Comparison of ENCODE assay signal across 12 cellular contexts in genomic region chr18:63160172-63160995, GRCh38.
DNase-seq lines count a peak whose midpoint lies in the region; ATAC-seq, FAIRE-seq and TF ChIP-seq lines count a peak whose summit lies in the region.
"Had no signal": no experiment of that assay in that cellular context is flagged by ENCODE, and none has a peak within 500 bp of the region (broad histone marks: within the 10 kb centered on the region; RNA-seq: fewer than 3 reads in every experiment).

No MANE protein-coding gene starts in this region.

- no peak for FAIRE-seq in kidney (lab: Jason Lieb, UNC)
- FAIRE-seq: H1 had no signal

- peaks cover 39% of the 10 kb centered on the region for H3K4me1 ChIP-seq in left ventricle myocardium inferior
- peaks cover 19 to 30% of the 10 kb centered on the region in 2 donors for H3K4me1 ChIP-seq in kidney (ENCODE audit: control insufficient read depth in 1 of 2, insufficient read depth in 1 of 2, low read depth in 1 of 2, low read length in 2 of 2)

- TF ChIP-seq CTCF in left ventricle myocardium inferior (IDR thresholded peaks at IDR 0.05; ENCODE audit: borderline replicate concordance) (no peak), type B pancreatic cell (conservative IDR thresholded peaks at IDR 0.05) (no peak), kidney (IDR thresholded peaks at IDR 0.05; ENCODE audit: borderline replicate concordance, extremely low read depth, insufficient read depth) (no peak)

- no peaks in the 10 kb centered on the region for H3K27me3 ChIP-seq in left ventricle myocardium inferior (ENCODE audit: low read depth)

- H3K9me3 Mint-ChIP-seq in activated CD4-positive, alpha-beta memory T cell treated with anti-CD3 and anti-CD28 coated beads for 36 hours, result no peaks in the 10 kb centered on the region
- H3K9me3 Mint-ChIP-seq in immature natural killer cell, result no peaks in the 10 kb centered on the region
- peaks cover 5% of the 10 kb centered on the region for H3K9me3 Mint-ChIP-seq in type B pancreatic cell

- DNase-seq in left ventricle myocardium inferior (no peak), Right ventricle myocardium inferior (ENCODE audit: missing footprints) (no peak), immature natural killer cell (no peak), type B pancreatic cell (ENCODE audit: extremely low spot score, unreplicated experiment) (no peak), kidney (no peak), pons (ENCODE audit: low spot score) (no peak), NOMO-1 treated with dmso at 0.1 percent for 144 hours (lab: John Stamatoyannopoulos, UW; ENCODE audit: unreplicated experiment) (no peak)
- DNase-seq in activated CD4-positive, alpha-beta memory T cell treated with anti-CD3 and anti-CD28 coated beads for 36 hours, result peak; percentile 72
- DNase-seq: AML-193, islet precursor cell, NCI-H146 had no signal

- CTCF ChIA-PET in activated CD4-positive, alpha-beta memory T cell treated with anti-CD3 and anti-CD28 coated beads for 36 hours (lab: Charles Lee), result interaction anchor here (1.0 to 11.7 kb wide), 6 partner anchors 8 to 158 kb away, joined by 3 to 101 read pairs (median 19); partner anchors contain the start of gene BCL2

- no peak for ATAC-seq in Right ventricle myocardium inferior

- POLR2A ChIA-PET in activated CD4-positive, alpha-beta memory T cell treated with anti-CD3 and anti-CD28 coated beads for 36 hours (lab: Charles Lee), result interaction anchor here (0.8 to 4.0 kb wide), 18 partner anchors 8 to 158 kb away, joined by 3 to 35 read pairs (median 6); partner anchors contain the start of gene BCL2

- intact Hi-C loops in left ventricle myocardium inferior (cut with micrococcal nuclease) (no loop called here), Right ventricle myocardium inferior (cut with DNase I) (no loop called here), kidney (cut with DNase I) (no loop called here)
- intact Hi-C loops in activated CD4-positive, alpha-beta memory T cell treated with anti-CD3 and anti-CD28 coated beads for 36 hours (cut with micrococcal nuclease), result loop anchor here (1.0 to 5.0 kb wide), 5 partner anchors 54 to 634 kb away; partner anchors contain the start of gene PHLPP1

- H3K36me3 ChIP-seq in left ventricle myocardium inferior, result no peaks in the 10 kb centered on the region
- no peaks in the 10 kb centered on the region for H3K36me3 ChIP-seq in kidney (ENCODE audit: control insufficient read depth in 1 of 2, insufficient read depth in 2 of 2, low read length in 2 of 2)

- H3K27me3 Mint-ChIP-seq in activated CD4-positive, alpha-beta memory T cell treated with anti-CD3 and anti-CD28 coated beads for 36 hours, result no peaks in the 10 kb centered on the region
- H3K27me3 Mint-ChIP-seq in immature natural killer cell (ENCODE audit: low read depth in 3 of 3), result peaks cover 8 to 16% (median 11%) of the 10 kb centered on the region in 3 donors
- no peaks in the 10 kb centered on the region for H3K27me3 Mint-ChIP-seq in type B pancreatic cell

- H3K9me3 ChIP-seq in left ventricle myocardium inferior (replicated peaks), result no peaks in the 10 kb centered on the region
- no peaks in the 10 kb centered on the region for H3K9me3 ChIP-seq in kidney (ENCODE audit: control insufficient read depth in 1 of 2, low read length in 2 of 2)

- peak overlapping the region; percentile 98 for H3K27ac Mint-ChIP-seq in activated CD4-positive, alpha-beta memory T cell treated with anti-CD3 and anti-CD28 coated beads for 36 hours
- H3K27ac Mint-ChIP-seq in immature natural killer cell, result peak overlapping the region; percentile 93 to 98 (median 96)
- peak overlapping the region; percentile 18 for H3K27ac Mint-ChIP-seq in type B pancreatic cell

- peaks cover 6% of the 10 kb centered on the region for H3K36me3 Mint-ChIP-seq in activated CD4-positive, alpha-beta memory T cell treated with anti-CD3 and anti-CD28 coated beads for 36 hours
- peaks cover 0 to 13% (median 0%) of the 10 kb centered on the region in 3 donors for H3K36me3 Mint-ChIP-seq in immature natural killer cell
- H3K36me3 Mint-ChIP-seq in type B pancreatic cell, result peaks cover 14% of the 10 kb centered on the region

- H3K4me3 ChIP-seq in left ventricle myocardium inferior, result no peak overlapping the region
- no peak overlapping the region for H3K4me3 ChIP-seq in kidney (ENCODE audit: low read length in 2 of 2)

- H3K4me1 Mint-ChIP-seq in activated CD4-positive, alpha-beta memory T cell treated with anti-CD3 and anti-CD28 coated beads for 36 hours (ENCODE audit: low read depth), result peaks cover 97% of the 10 kb centered on the region
- H3K4me1 Mint-ChIP-seq in immature natural killer cell, result peaks cover 80 to 87% of the 10 kb centered on the region in 2 donors
- H3K4me1 Mint-ChIP-seq in type B pancreatic cell (ENCODE audit: unreplicated experiment), result peaks cover 37% of the 10 kb centered on the region

- H3K4me3 Mint-ChIP-seq in activated CD4-positive, alpha-beta memory T cell treated with anti-CD3 and anti-CD28 coated beads for 36 hours, result peak overlapping the region; percentile 78
- H3K4me3 Mint-ChIP-seq in immature natural killer cell (peak overlapping the region; percentile 64 to 86 (median 77)), type B pancreatic cell (no peak overlapping the region)

- no peak overlapping the region for H3K9ac ChIP-seq in kidney (ENCODE audit: low read length in 2 of 2)

- H3K27ac ChIP-seq in left ventricle myocardium inferior (replicated peaks) (peak overlapping the region; percentile 75), kidney (ENCODE audit: low read depth in 2 of 2, low read length in 2 of 2) (no peak overlapping the region)

Comparison
In these comparisons a context has a peak if more than half of its experiments do, and no peak if none do; other contexts are left out.
1. H3K27ac Mint-ChIP-seq: peak in every context shown above with its lines; median percentile 98 in activated CD4-positive, alpha-beta memory T cell treated with anti-CD3 and anti-CD28 coated beads for 36 hours; 96 in immature natural killer cell; 18 in type B pancreatic cell.